8 cellular contexts compared by ENCODE assay signal in genomic region chr7:44637788-44638594, GRCh38. TPM values are rescaled to one million over a fixed set of nuclear protein-coding genes. Genes with fewer than 3 reads are reported as not detected.
DNase-seq lines count a peak whose midpoint lies in the region; ATAC-seq and TF ChIP-seq lines count a peak whose summit lies in the region.

No MANE protein-coding gene starts in this region.

- no peaks in the 10 kb centered on the region for H3K27me3 Mint-ChIP-seq in CD4-positive, alpha-beta memory T cell
- H3K27me3 Mint-ChIP-seq in activated CD4-positive, alpha-beta T cell treated with anti-CD3 and anti-CD28 coated beads, Interleukin-2, amount 10 ng/mL, durations not matched to agents 24 days and 14 days, result no peaks in the 10 kb centered on the region

- no peaks in the 10 kb centered on the region for H3K36me3 ChIP-seq in CD4-positive, alpha-beta memory T cell (ENCODE audit: insufficient read depth, low read length)
- H3K36me3 ChIP-seq in HUES64 (ENCODE audit: insufficient read depth, low read length) (no peaks in the 10 kb centered on the region), neutrophil (no peaks in the 10 kb centered on the region), tibial nerve (no peaks in the 10 kb centered on the region)

- peaks cover 61 to 90% (median 83%) of the 10 kb centered on the region in 4 donors for H3K4me1 Mint-ChIP-seq in CD4-positive, alpha-beta memory T cell
- peaks cover 73% of the 10 kb centered on the region for H3K4me1 Mint-ChIP-seq in activated CD4-positive, alpha-beta T cell treated with anti-CD3 and anti-CD28 coated beads, Interleukin-2, amount 10 ng/mL, durations not matched to agents 24 days and 14 days

- TF ChIP-seq CTCF in neutrophil (IDR thresholded peaks at IDR 0.05), result no peak
- no peak for TF ChIP-seq CTCF in tibial nerve (IDR thresholded peaks at IDR 0.05)

- CTCF ChIA-PET in CD4-positive, alpha-beta memory T cell (lab: Charles Lee; ENCODE audit: partially characterized antibody), result interaction anchor here (0.6 to 6.8 kb wide), 8 partner anchors 8 to 997 kb away, joined by 3 to 48 read pairs (median 6); partner anchors contain the start of gene OGDH

- TF ChIP-seq EP300 in tibial nerve (IDR thresholded peaks at IDR 0.05), result peak in 1 of 2 donors; percentile 41

- no peaks in the 10 kb centered on the region for H3K27me3 ChIP-seq in CD4-positive, alpha-beta memory T cell (ENCODE audit: insufficient read depth, low read length)
- H3K27me3 ChIP-seq in HUES64 (ENCODE audit: insufficient read depth, low read length) (no peaks in the 10 kb centered on the region), neutrophil (no peaks in the 10 kb centered on the region), tibial nerve (no peaks in the 10 kb centered on the region)

- H3K27ac ChIP-seq in CD4-positive, alpha-beta memory T cell (ENCODE audit: low read depth, low read length), result peak overlapping the region; percentile 96
- peak overlapping the region; percentile 55 for H3K27ac ChIP-seq in HUES64 (ENCODE audit: low read depth, low read length)
- peak overlapping the region; percentile 99 for H3K27ac ChIP-seq in neutrophil
- H3K27ac ChIP-seq in tibial nerve, result peak overlapping the region; percentile 76 to 86 (median 82)

- H3K4me3 Mint-ChIP-seq in CD4-positive, alpha-beta memory T cell, result peak overlapping the region; percentile 79 to 95 (median 90)
- H3K4me3 Mint-ChIP-seq in activated CD4-positive, alpha-beta T cell treated with anti-CD3 and anti-CD28 coated beads, Interleukin-2, amount 10 ng/mL, durations not matched to agents 24 days and 14 days, result peak overlapping the region; percentile 82

- WGBS in HUES64, result 87% methylated on average over 6 of the region's 8 CpGs
- WGBS in tibial nerve, 2 donors, result 54% methylated on average over 8 of the region's 8 CpGs

- H3K9me3 ChIP-seq in CD4-positive, alpha-beta memory T cell (ENCODE audit: control insufficient read depth in 1 of 2, low read length in 2 of 2), result no peaks in the 10 kb centered on the region
- no peaks in the 10 kb centered on the region for H3K9me3 ChIP-seq in HUES64 (ENCODE audit: insufficient read depth, low read depth, low read length)
- H3K9me3 ChIP-seq in neutrophil, result no peaks in the 10 kb centered on the region
- no peaks in the 10 kb centered on the region for H3K9me3 ChIP-seq in tibial nerve

- H3K27ac Mint-ChIP-seq in CD4-positive, alpha-beta memory T cell, result peak overlapping the region; percentile 97 to 100 (median 100)
- H3K27ac Mint-ChIP-seq in activated CD4-positive, alpha-beta T cell treated with anti-CD3 and anti-CD28 coated beads, Interleukin-2, amount 10 ng/mL, durations not matched to agents 24 days and 14 days, result peak overlapping the region; percentile 99

- peaks cover 93% of the 10 kb centered on the region for H3K4me1 ChIP-seq in CD4-positive, alpha-beta memory T cell (ENCODE audit: insufficient read depth, low read length)
- H3K4me1 ChIP-seq in HUES64 (ENCODE audit: insufficient read depth, low read length) (peaks cover 36% of the 10 kb centered on the region), neutrophil (ENCODE audit: control insufficient read depth in 1 of 2, insufficient read depth in 1 of 2, low read depth in 1 of 2, low read length in 1 of 2) (peaks cover 77 to 83% of the 10 kb centered on the region in 2 experiments), tibial nerve (peaks cover 0 to 81% (median 63%) of the 10 kb centered on the region in 4 donors)

- POLR2A ChIA-PET in CD4-positive, alpha-beta memory T cell (lab: Charles Lee; ENCODE audit: partially characterized antibody), result interaction anchor here (0.7 to 29.4 kb wide), 18 partner anchors 7 to 248 kb away, joined by 3 to 1226 read pairs (median 10); partner anchors contain the start of genes DDX56, H2AZ2, NUDCD3 and OGDH

- intact Hi-C loops in CD4-positive, alpha-beta memory T cell (cut with micrococcal nuclease), result loop anchor here (1.0 to 2.0 kb wide), 5 partner anchors 19 to 209 kb away; partner anchors contain the start of genes OGDH, PPIA and ZMIZ2
- intact Hi-C loops in activated CD4-positive, alpha-beta T cell treated with anti-CD3 and anti-CD28 coated beads, Interleukin-2, amount 10 ng/mL, durations not matched to agents 24 days and 14 days (cut with micrococcal nuclease), result loop anchor here (1.0 to 2.0 kb wide), 9 partner anchors 16 to 558 kb away; partner anchors contain the start of genes H2AZ2, OGDH, PPIA and TMED4

- H3K9ac ChIP-seq in HUES64 (ENCODE audit: low read depth, low read length), result 0 out of 2 replicates have a peak overlapping the region, but pooled peaks have one; percentile 2

- H3K9me3 Mint-ChIP-seq in CD4-positive, alpha-beta memory T cell, result peaks cover 0 to 2% (median 0%) of the 10 kb centered on the region in 8 donors
- H3K9me3 Mint-ChIP-seq in activated CD4-positive, alpha-beta T cell treated with anti-CD3 and anti-CD28 coated beads, Interleukin-2, amount 10 ng/mL, durations not matched to agents 24 days and 14 days, result no peaks in the 10 kb centered on the region

- H3K4me3 ChIP-seq in CD4-positive, alpha-beta memory T cell (ENCODE audit: low read length in 2 of 2), result peak overlapping the region; percentile 0 to 48
- H3K4me3 ChIP-seq in HUES64 (ENCODE audit: low read length), result no peak overlapping the region
- H3K4me3 ChIP-seq in neutrophil (ENCODE audit: low read depth in 1 of 2, low read length in 1 of 2), result peak overlapping the region; percentile 45 to 51
- H3K4me3 ChIP-seq in tibial nerve, result no peak overlapping the region

- ATAC-seq in GM21528 (IDR thresholded peaks at IDR 0.05; ENCODE audit: low FRiP score, unreplicated experiment), result peak; percentile 42

- TF ChIP-seq POLR2A in tibial nerve (IDR thresholded peaks at IDR 0.05), result no peak

- peak; percentile 81 to 95 (median 88) for DNase-seq in CD4-positive, alpha-beta memory T cell
- peak; percentile 92 for DNase-seq in activated CD4-positive, alpha-beta T cell treated with anti-CD3 and anti-CD28 coated beads, Interleukin-2, amount 10 ng/mL, durations not matched to agents 24 days and 14 days
- DNase-seq in dermis blood vessel endothelial cell (peak; percentile 41), tibial nerve (ENCODE audit: low spot score in 2 of 2) (peak in 1 of 2 donors; percentile 48), GF-D8 (lab: John Stamatoyannopoulos, UW) (no peak)

- peaks cover 3 to 15% of the 10 kb centered on the region in 2 donors for H3K36me3 Mint-ChIP-seq in CD4-positive, alpha-beta memory T cell
- H3K36me3 Mint-ChIP-seq in activated CD4-positive, alpha-beta T cell treated with anti-CD3 and anti-CD28 coated beads, Interleukin-2, amount 10 ng/mL, durations not matched to agents 24 days and 14 days (ENCODE audit: low read depth), result peaks cover 39% of the 10 kb centered on the region

RNA-seq across cellular contexts. Expression of gene OGDH, which starts 31.6 kb away (rescaled TPM):
- 100 to 1,000 TPM; 116 to 126 TPM for total RNA-seq in CD4-positive, alpha-beta memory T cell
- 10 to 100 TPM; 42.2 to 61.6 TPM for polyA plus RNA-seq in CD4-positive, alpha-beta memory T cell
- polyA plus RNA-seq in HUES64 (2013, experiment 1 of 2), result 51.1 TPM
- 51.5 TPM for polyA plus RNA-seq in HUES64 (2013, experiment 2 of 2)
- total RNA-seq in activated CD4-positive, alpha-beta T cell treated with anti-CD3 and anti-CD28 coated beads, Interleukin-2, amount 10 ng/mL, durations not matched to agents 24 days and 14 days, result 99.5 and 102 TPM in 2 replicates
- total RNA-seq in dermis blood vessel endothelial cell (57.0 and 102 TPM in 2 replicates), tibial nerve (10 to 100 TPM; 66.8 to 76.5 (median 70.1) TPM)

RNA-seq across cellular contexts. Expression of gene TMED4, which starts 56.0 kb away (rescaled TPM):
- total RNA-seq in CD4-positive, alpha-beta memory T cell, result 100 to 1,000 TPM; 108 to 110 TPM
- polyA plus RNA-seq in CD4-positive, alpha-beta memory T cell, result 10 to 100 TPM; 65.4 to 68.1 TPM
- polyA plus RNA-seq in HUES64 (2013, experiment 1 of 2), result 39.6 TPM
- polyA plus RNA-seq in HUES64 (2013, experiment 2 of 2), result 45.5 TPM
- total RNA-seq in activated CD4-positive, alpha-beta T cell treated with anti-CD3 and anti-CD28 coated beads, Interleukin-2, amount 10 ng/mL, durations not matched to agents 24 days and 14 days, result 78.4 and 80.2 TPM in 2 replicates
- total RNA-seq in dermis blood vessel endothelial cell (78.8 and 191 TPM in 2 replicates), tibial nerve (100 to 1,000 TPM; 132 to 232 (median 218) TPM)

Comparison
In these comparisons a context has a peak if more than half of its experiments do, and no peak if none do; other contexts are left out.
1. H3K4me3 ChIP-seq: peak in CD4-positive, alpha-beta memory T cell (2 of 2) and neutrophil (2 of 2); none in HUES64 (single experiment) and tibial nerve (0 of 4).
2. Peak in every context shown above with its lines, with median percentiles within 50 percentile points of each other: H3K27ac ChIP-seq.